ENCODE assay signal across 9 cellular contexts in the genomic region with DNA sequence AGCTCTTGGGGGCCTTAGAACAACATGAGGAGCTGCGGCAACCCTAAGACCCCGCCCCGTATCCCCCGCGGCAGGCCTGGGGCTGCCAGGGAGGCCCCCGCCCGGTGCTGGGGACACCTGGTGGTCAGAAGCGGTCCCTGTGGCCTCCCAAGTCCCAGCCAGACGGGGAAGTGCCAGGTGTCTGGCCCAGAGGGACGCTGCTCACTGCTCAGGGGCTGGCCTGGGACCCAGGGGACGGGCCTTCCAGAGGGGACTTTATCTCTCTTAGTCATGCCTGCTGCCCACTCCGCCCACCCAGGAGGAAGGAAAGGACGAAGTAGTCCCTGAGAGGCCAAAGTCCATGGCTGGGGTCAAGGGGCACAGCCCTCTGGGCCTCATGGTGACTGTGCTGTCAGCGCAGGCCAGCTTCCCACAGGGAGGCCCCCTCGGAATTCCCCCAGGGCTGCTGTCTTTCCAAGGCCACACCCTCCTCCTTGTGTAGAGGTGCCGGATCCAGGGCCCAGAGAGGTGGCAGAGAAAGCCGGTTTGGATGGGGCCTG. TPM values are rescaled to one million over a fixed set of nuclear protein-coding genes. Genes with fewer than 3 reads are reported as not detected.
DNase-seq lines count a peak whose midpoint lies in the region; ATAC-seq and TF ChIP-seq lines count a peak whose summit lies in the region.
"Had no signal": no experiment of that assay in that cellular context is flagged by ENCODE, and none has a peak within 500 bp of the region (broad histone marks: within the 10 kb centered on the region; RNA-seq: fewer than 3 reads in every experiment).

No MANE protein-coding gene starts in this region.

- no peaks in the 10 kb centered on the region for H3K27me3 ChIP-seq in testis

- TF ChIP-seq CTCF in NB4 (IDR thresholded peaks at IDR 0.05; ENCODE audit: low read depth, low read length) (peak; percentile 33), fibroblast of villous mesenchyme (IDR thresholded peaks at IDR 0.05; ENCODE audit: insufficient read depth, low read depth, low read length) (peak; percentile 39), testis (IDR thresholded peaks at IDR 0.05) (peak in 2 of 3 experiments; percentile 18 to 19)

- H3K9me3 ChIP-seq in testis: no peaks in the 10 kb centered on the region

- H3K9me3 Mint-ChIP-seq in activated naive CD8-positive, alpha-beta T cell treated with anti-CD3 and anti-CD28 coated beads, Interleukin-2, amount 10 ng/mL, durations not matched to agents 7 days and 5 days: no peaks in the 10 kb centered on the region
- H3K9me3 Mint-ChIP-seq in activated naive CD8-positive, alpha-beta T cell treated with anti-CD3 and anti-CD28 coated beads for 36 hours: no peaks in the 10 kb centered on the region

- POLR2A ChIA-PET in activated naive CD8-positive, alpha-beta T cell treated with anti-CD3 and anti-CD28 coated beads, Interleukin-2, amount 10 ng/mL, durations not matched to agents 7 days and 5 days (lab: Charles Lee): no interaction called here

- no peaks in the 10 kb centered on the region for H3K36me3 ChIP-seq in testis (ENCODE audit: low read depth, missing control alignments)

- no peak overlapping the region for H3K4me3 Mint-ChIP-seq in activated naive CD8-positive, alpha-beta T cell treated with anti-CD3 and anti-CD28 coated beads, Interleukin-2, amount 10 ng/mL, durations not matched to agents 7 days and 5 days
- H3K4me3 Mint-ChIP-seq in activated naive CD8-positive, alpha-beta T cell treated with anti-CD3 and anti-CD28 coated beads for 36 hours: no peak overlapping the region

- intact Hi-C loops in testis (cut with DNase I; ENCODE audit: low total_unique reads): no loop called here

- no peaks in the 10 kb centered on the region for H3K36me3 Mint-ChIP-seq in activated naive CD8-positive, alpha-beta T cell treated with anti-CD3 and anti-CD28 coated beads, Interleukin-2, amount 10 ng/mL, durations not matched to agents 7 days and 5 days
- H3K36me3 Mint-ChIP-seq in activated naive CD8-positive, alpha-beta T cell treated with anti-CD3 and anti-CD28 coated beads for 36 hours: no peaks in the 10 kb centered on the region

- H3K27me3 Mint-ChIP-seq in activated naive CD8-positive, alpha-beta T cell treated with anti-CD3 and anti-CD28 coated beads, Interleukin-2, amount 10 ng/mL, durations not matched to agents 7 days and 5 days: no peaks in the 10 kb centered on the region
- no peaks in the 10 kb centered on the region for H3K27me3 Mint-ChIP-seq in activated naive CD8-positive, alpha-beta T cell treated with anti-CD3 and anti-CD28 coated beads for 36 hours

- TF ChIP-seq POLR2A in NB4 (IDR thresholded peaks at IDR 0.05; ENCODE audit: extremely low read depth, insufficient read length) (no peak), testis (IDR thresholded peaks at IDR 0.05) (no peak)

- WGBS in testis, 2 donors: 73 to 87% methylated on average over 3 to 17 of the region's 17 CpGs

- ATAC-seq in activated naive CD8-positive, alpha-beta T cell treated with anti-CD3 and anti-CD28 coated beads, Interleukin-2, amount 10 ng/mL, durations not matched to agents 7 days and 5 days (ENCODE audit: low read depth): no peak

- peak; percentile 21 for DNase-seq in activated naive CD8-positive, alpha-beta T cell treated with anti-CD3 and anti-CD28 coated beads, Interleukin-2, amount 10 ng/mL, durations not matched to agents 7 days and 5 days
- DNase-seq in activated naive CD8-positive, alpha-beta T cell treated with anti-CD3 and anti-CD28 coated beads for 36 hours: no peak
- DNase-seq in NB4 (ENCODE audit: low read depth) (no peak), fibroblast of villous mesenchyme (ENCODE audit: low read depth) (no peak), testis (no peak), NCI-H446 treated with DMSO at 0.1 percent for 48 hours (lab: John Stamatoyannopoulos, UW) (no peak), SKM-1 treated with dmso at 0.1 percent for 144 hours (lab: John Stamatoyannopoulos, UW; ENCODE audit: unreplicated experiment) (no peak), T1000 (lab: John Stamatoyannopoulos, UW) (no peak)
- DNase-seq: activated CD4-positive, alpha-beta T cell treated with anti-CD3 and anti-CD28 coated beads, Interleukin-2, amount 50 U/mL, for 48 hours had no signal

- no peak overlapping the region for H3K27ac ChIP-seq in testis

- H3K27ac Mint-ChIP-seq in activated naive CD8-positive, alpha-beta T cell treated with anti-CD3 and anti-CD28 coated beads, Interleukin-2, amount 10 ng/mL, durations not matched to agents 7 days and 5 days: no peak overlapping the region
- H3K27ac Mint-ChIP-seq in activated naive CD8-positive, alpha-beta T cell treated with anti-CD3 and anti-CD28 coated beads for 36 hours: no peak overlapping the region

- H3K4me3 ChIP-seq in NB4 (ENCODE audit: low read depth, low read length) (no peak overlapping the region), fibroblast of villous mesenchyme (ENCODE audit: low read depth, low read length) (no peak overlapping the region), testis (no peak overlapping the region)

- H3K4me1 Mint-ChIP-seq in activated naive CD8-positive, alpha-beta T cell treated with anti-CD3 and anti-CD28 coated beads, Interleukin-2, amount 10 ng/mL, durations not matched to agents 7 days and 5 days: no peaks in the 10 kb centered on the region
- peaks cover 4% of the 10 kb centered on the region for H3K4me1 Mint-ChIP-seq in activated naive CD8-positive, alpha-beta T cell treated with anti-CD3 and anti-CD28 coated beads for 36 hours

- peaks cover 7% of the 10 kb centered on the region for H3K4me1 ChIP-seq in testis

RNA-seq across cellular contexts. Expression of gene HTRA3, which starts 31.0 kb away (rescaled TPM):
- total RNA-seq in activated naive CD8-positive, alpha-beta T cell treated with anti-CD3 and anti-CD28 coated beads, Interleukin-2, amount 10 ng/mL, durations not matched to agents 7 days and 5 days: not detected
- total RNA-seq in activated naive CD8-positive, alpha-beta T cell treated with anti-CD3 and anti-CD28 coated beads for 36 hours: not detected
- total RNA-seq in fibroblast of villous mesenchyme: 0.86 and 1.3 TPM in 2 replicates
- total RNA-seq in testis: 10 to 100 TPM in 1 of 2 donors, 1 to 10 TPM in 1; 6.1 to 12.2 TPM
- polyA plus RNA-seq in testis (ENCODE audit: insufficient read depth, low read depth, low replicate concordance): 17.3 TPM

RNA-seq across cellular contexts. Expression of gene SH3TC1, which starts 39.5 kb away (rescaled TPM):
- 10 to 100 TPM; 14.8 to 15.7 TPM for total RNA-seq in activated naive CD8-positive, alpha-beta T cell treated with anti-CD3 and anti-CD28 coated beads, Interleukin-2, amount 10 ng/mL, durations not matched to agents 7 days and 5 days
- total RNA-seq in activated naive CD8-positive, alpha-beta T cell treated with anti-CD3 and anti-CD28 coated beads for 36 hours: 1 to 10 TPM; 7.8 to 8.8 TPM
- total RNA-seq in fibroblast of villous mesenchyme (3.9 and 13.9 TPM in 2 replicates), testis (10 to 100 TPM in 1 of 2 donors, 1 to 10 TPM in 1; 4.0 to 12.6 TPM)
- 3.2 TPM for polyA plus RNA-seq in testis (ENCODE audit: insufficient read depth, low read depth, low replicate concordance)
